Comparison of ENCODE assay signal across 8 cellular contexts in genomic region chrX:7110821-7111276, GRCh38. TPM values are rescaled to one million over a fixed set of nuclear protein-coding genes. Genes with fewer than 3 reads are reported as not detected.
DNase-seq lines count a peak whose midpoint lies in the region; ATAC-seq and TF ChIP-seq lines count a peak whose summit lies in the region.

No MANE protein-coding gene starts in this region.

- intact Hi-C loops in ascending aorta (cut with DNase I), result no loop called here
- intact Hi-C loops in Right ventricle myocardium inferior (cut with DNase I), result no loop called here

- H3K27me3 ChIP-seq in ascending aorta, result no peaks in the 10 kb centered on the region

- no peak overlapping the region for H3K4me3 ChIP-seq in ascending aorta

- POLR2A ChIA-PET in T-cell (lab: Charles Lee), result no interaction called here

- no peaks in the 10 kb centered on the region for H3K9me3 ChIP-seq in ascending aorta

- no peaks in the 10 kb centered on the region for H3K27me3 Mint-ChIP-seq in stimulated activated naive CD8-positive, alpha-beta T cell treated with anti-CD3 and anti-CD28 coated beads, Interleukin-15, Interleukin-2, amounts not matched to agents 100 ng/mL and 50 ng/mL, for 24 hours
- H3K27me3 Mint-ChIP-seq in T-cell (no peaks in the 10 kb centered on the region), type B pancreatic cell (no peaks in the 10 kb centered on the region)

- H3K4me1 ChIP-seq in ascending aorta, result no peaks in the 10 kb centered on the region

- H3K27ac Mint-ChIP-seq in stimulated activated naive CD8-positive, alpha-beta T cell treated with anti-CD3 and anti-CD28 coated beads, Interleukin-15, Interleukin-2, amounts not matched to agents 100 ng/mL and 50 ng/mL, for 24 hours, result peak overlapping the region; percentile 65
- H3K27ac Mint-ChIP-seq in T-cell (peak overlapping the region in 1 of 2 donors; percentile 45), type B pancreatic cell (peak overlapping the region; percentile 53)

- no peak overlapping the region for H3K4me3 Mint-ChIP-seq in stimulated activated naive CD8-positive, alpha-beta T cell treated with anti-CD3 and anti-CD28 coated beads, Interleukin-15, Interleukin-2, amounts not matched to agents 100 ng/mL and 50 ng/mL, for 24 hours
- H3K4me3 Mint-ChIP-seq in T-cell, result peak overlapping the region in 2 of 3 donors; percentile 5 to 67
- H3K4me3 Mint-ChIP-seq in type B pancreatic cell, result no peak overlapping the region

- DNase-seq in stimulated activated naive CD8-positive, alpha-beta T cell treated with anti-CD3 and anti-CD28 coated beads, Interleukin-15, Interleukin-2, amounts not matched to agents 100 U/mL and 50 U/mL, for 24 hours, result no peak
- DNase-seq in T-cell (no peak), type B pancreatic cell (ENCODE audit: extremely low spot score, unreplicated experiment) (no peak), ascending aorta (ENCODE audit: low spot score in 2 of 2) (no peak), Right ventricle myocardium inferior (ENCODE audit: missing footprints) (no peak)

- H3K27ac ChIP-seq in ascending aorta, result no peak overlapping the region

- no peak for TF ChIP-seq CTCF in type B pancreatic cell (conservative IDR thresholded peaks at IDR 0.05)
- TF ChIP-seq CTCF in ascending aorta (IDR thresholded peaks at IDR 0.05), result no peak

- peaks cover 11% of the 10 kb centered on the region for H3K36me3 Mint-ChIP-seq in stimulated activated naive CD8-positive, alpha-beta T cell treated with anti-CD3 and anti-CD28 coated beads, Interleukin-15, Interleukin-2, amounts not matched to agents 100 ng/mL and 50 ng/mL, for 24 hours (ENCODE audit: low read depth)
- H3K36me3 Mint-ChIP-seq in T-cell, result peaks cover 8% of the 10 kb centered on the region
- peaks cover 22% of the 10 kb centered on the region for H3K36me3 Mint-ChIP-seq in type B pancreatic cell

- no peak for ATAC-seq in stimulated activated naive CD8-positive, alpha-beta T cell treated with anti-CD3 and anti-CD28 coated beads, Interleukin-15, Interleukin-2, amounts not matched to agents 100 U/mL and 50 U/mL, for 24 hours
- peak; percentile 39 for ATAC-seq in HG03103 (IDR thresholded peaks at IDR 0.05; ENCODE audit: low read depth, unreplicated experiment)
- ATAC-seq in T-cell (replicated peaks in 1 of 4), result no peak
- ATAC-seq in activated CD4-positive, CD25-positive, alpha-beta regulatory T cell treated with anti-CD3 and anti-CD28 coated beads, Interleukin-2, amount 50 U/mL, for 24 hours, result no peak
- ATAC-seq in Right ventricle myocardium inferior, result no peak

- H3K9me3 Mint-ChIP-seq in stimulated activated naive CD8-positive, alpha-beta T cell treated with anti-CD3 and anti-CD28 coated beads, Interleukin-15, Interleukin-2, amounts not matched to agents 100 ng/mL and 50 ng/mL, for 24 hours, result no peaks in the 10 kb centered on the region
- H3K9me3 Mint-ChIP-seq in T-cell (no peaks in the 10 kb centered on the region), type B pancreatic cell (peaks cover 4% of the 10 kb centered on the region)

- CTCF ChIA-PET in T-cell (lab: Charles Lee), result no interaction called here

- peaks cover 26% of the 10 kb centered on the region for H3K4me1 Mint-ChIP-seq in stimulated activated naive CD8-positive, alpha-beta T cell treated with anti-CD3 and anti-CD28 coated beads, Interleukin-15, Interleukin-2, amounts not matched to agents 100 ng/mL and 50 ng/mL, for 24 hours (ENCODE audit: low read depth)
- H3K4me1 Mint-ChIP-seq in T-cell, result peaks cover 42 to 52% (median 48%) of the 10 kb centered on the region in 3 donors
- H3K4me1 Mint-ChIP-seq in type B pancreatic cell (ENCODE audit: unreplicated experiment), result peaks cover 27% of the 10 kb centered on the region

- H3K36me3 ChIP-seq in ascending aorta, result no peaks in the 10 kb centered on the region

RNA-seq across cellular contexts. Expression of gene STS, which starts 36.7 kb away (rescaled TPM):
- total RNA-seq in T-cell (1 to 10 TPM in 1 of 5 donors, under 1 TPM in 4; 0.70 to 1.3 (median 0.85) TPM), type B pancreatic cell (ENCODE audit: low replicate concordance) (18.3 and 42.1 TPM in 2 replicates), ascending aorta (7.2 TPM), Right ventricle myocardium inferior (5.0 TPM)

RNA-seq across cellular contexts. Expression of gene PUDP, which starts 37.1 kb away (rescaled TPM):
- 10 to 100 TPM in 4 of 5 donors, 1 to 10 TPM in 1; 9.7 to 15.0 (median 10.1) TPM for total RNA-seq in T-cell
- total RNA-seq in type B pancreatic cell (ENCODE audit: low replicate concordance), result 63.6 and 75.9 TPM in 2 replicates
- total RNA-seq in ascending aorta, result 1.7 TPM
- 22.1 TPM for total RNA-seq in Right ventricle myocardium inferior

Comparison
In these comparisons a context has a peak if more than half of its experiments do, and no peak if none do; other contexts are left out.
1. H3K4me3 Mint-ChIP-seq: peak in T-cell (2 of 3); none in stimulated activated naive CD8-positive, alpha-beta T cell treated with anti-CD3 and anti-CD28 coated beads, Interleukin-15, Interleukin-2, amounts not matched to agents 100 ng/mL and 50 ng/mL, for 24 hours (single experiment) and type B pancreatic cell (single experiment).